Comparison of ENCODE assay signal across 13 cellular contexts in the genomic region with DNA sequence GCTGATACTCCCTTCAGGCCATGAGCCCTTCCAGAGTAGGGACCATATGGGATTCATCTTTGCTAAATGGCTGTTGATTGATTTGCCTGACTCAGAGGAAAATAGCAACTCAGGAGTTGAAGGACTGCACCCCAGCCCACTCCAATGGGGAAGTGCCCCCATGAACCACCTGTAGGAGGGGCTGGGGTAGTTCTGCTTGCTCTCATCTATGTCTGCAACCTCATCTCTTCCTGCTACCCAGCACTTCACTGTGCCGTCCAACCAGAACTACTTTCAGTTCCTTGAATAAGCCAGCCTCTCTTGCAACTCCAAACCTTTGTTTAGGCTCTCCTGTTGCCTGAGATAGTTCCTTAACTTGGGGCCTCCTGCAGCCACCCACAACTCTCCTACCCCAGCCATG. TPM values are rescaled to one million over a fixed set of nuclear protein-coding genes. Genes with fewer than 3 reads are reported as not detected.
A peak's percentile ranks its signal among the peaks of the same experiment; 100 is the strongest.
DNase-seq lines count a peak whose midpoint lies in the region; ATAC-seq and TF ChIP-seq lines count a peak whose summit lies in the region.
"Had no signal": no experiment of that assay in that cellular context is flagged by ENCODE, and none has a peak within 500 bp of the region (broad histone marks: within the 10 kb centered on the region; RNA-seq: fewer than 3 reads in every experiment).

No MANE protein-coding gene starts in this region.

- intact Hi-C loops in natural killer cell (cut with micrococcal nuclease), result no loop called here

- no peaks in the 10 kb centered on the region for H3K9me3 Mint-ChIP-seq in natural killer cell
- H3K9me3 Mint-ChIP-seq: activated T-cell treated with anti-CD3 and anti-CD28 coated beads, Interleukin-2, amount 50 U/mL, for 4 hours; T-helper 2 cell treated with Interferon-gamma antibody and Interleukin-4, amounts not matched to agents 5 μg/mL and 100 μg/mL, for 36 hours had no signal

- H3K27ac ChIP-seq in coronary artery, result no peak overlapping the region
- H3K27ac ChIP-seq: cardiac muscle cell had no signal

- H3K27me3 Mint-ChIP-seq in natural killer cell (ENCODE audit: low read depth in 2 of 2), result no peaks in the 10 kb centered on the region

- no peak for TF ChIP-seq POLR2A in GM18505 (IDR thresholded peaks at IDR 0.05; ENCODE audit: borderline replicate concordance, extremely low read depth, insufficient read depth, insufficient read length)

- H3K4me1 Mint-ChIP-seq in natural killer cell, result no peaks in the 10 kb centered on the region

- H3K27ac Mint-ChIP-seq in natural killer cell, result no peak overlapping the region
- H3K27ac Mint-ChIP-seq: T-helper 2 cell treated with Interferon-gamma antibody and Interleukin-4, amounts not matched to agents 5 μg/mL and 100 μg/mL, for 36 hours had no signal

- ATAC-seq in GM18505 (IDR thresholded peaks at IDR 0.05; ENCODE audit: unreplicated experiment) (peak; percentile 95), GM21737 (IDR thresholded peaks at IDR 0.05; ENCODE audit: unreplicated experiment) (peak; percentile 96), HG03432 (IDR thresholded peaks at IDR 0.05; ENCODE audit: unreplicated experiment) (peak; percentile 71), esophagus mucosa (peak; percentile 44), natural killer cell (no peak), GM18870 (IDR thresholded peaks at IDR 0.05; ENCODE audit: unreplicated experiment) (no peak)
- ATAC-seq: activated T-cell treated with anti-CD3 and anti-CD28 coated beads, Interleukin-2, amount 50 U/mL, for 4 hours had no signal

- TF ChIP-seq CTCF in coronary artery (IDR thresholded peaks at IDR 0.05), result no peak
- no peak for TF ChIP-seq CTCF in natural killer cell (IDR thresholded peaks at IDR 0.05)

- H3K4me3 ChIP-seq in coronary artery, result no peak overlapping the region
- H3K4me3 ChIP-seq: cardiac muscle cell had no signal

- no peak for DNase-seq in NCI-H1092 treated with DMSO at 0.1 percent for 48 hours (lab: John Stamatoyannopoulos, UW)
- no peak for DNase-seq in coronary artery (ENCODE audit: low spot score)
- DNase-seq in natural killer cell, result no peak
- DNase-seq: activated T-cell treated with anti-CD3 and anti-CD28 coated beads, Interleukin-2, amount 50 U/mL, for 4 hours; NCI-H524 treated with DMSO at 0.1 percent for 48 hours; stimulated activated CD8-positive, alpha-beta memory T cell treated with anti-CD3 and anti-CD28 coated beads, Interleukin-4, amount 100 ng/mL, for 48 hours had no signal

- no peaks in the 10 kb centered on the region for H3K36me3 Mint-ChIP-seq in natural killer cell

- H3K4me3 Mint-ChIP-seq in natural killer cell, result no peak overlapping the region
- H3K4me3 Mint-ChIP-seq: activated T-cell treated with anti-CD3 and anti-CD28 coated beads, Interleukin-2, amount 50 U/mL, for 4 hours; T-helper 2 cell treated with Interferon-gamma antibody and Interleukin-4, amounts not matched to agents 5 μg/mL and 100 μg/mL, for 36 hours had no signal

RNA-seq across cellular contexts. Expression of a gene that starts 26.6 kb away (rescaled TPM):
- total RNA-seq in esophagus mucosa (0.24 TPM), natural killer cell (1 to 10 TPM; 1.2 to 5.1 (median 2.6) TPM)

Comparison
In these comparisons a context has a peak if more than half of its experiments do, and no peak if none do; other contexts are left out.
1. ATAC-seq: peak in GM18505 (single experiment), GM21737 (single experiment), HG03432 (single experiment) and esophagus mucosa (single experiment); none in natural killer cell (0 of 3) and GM18870 (single experiment).